12 cellular contexts compared by ENCODE assay signal in the genomic region with DNA sequence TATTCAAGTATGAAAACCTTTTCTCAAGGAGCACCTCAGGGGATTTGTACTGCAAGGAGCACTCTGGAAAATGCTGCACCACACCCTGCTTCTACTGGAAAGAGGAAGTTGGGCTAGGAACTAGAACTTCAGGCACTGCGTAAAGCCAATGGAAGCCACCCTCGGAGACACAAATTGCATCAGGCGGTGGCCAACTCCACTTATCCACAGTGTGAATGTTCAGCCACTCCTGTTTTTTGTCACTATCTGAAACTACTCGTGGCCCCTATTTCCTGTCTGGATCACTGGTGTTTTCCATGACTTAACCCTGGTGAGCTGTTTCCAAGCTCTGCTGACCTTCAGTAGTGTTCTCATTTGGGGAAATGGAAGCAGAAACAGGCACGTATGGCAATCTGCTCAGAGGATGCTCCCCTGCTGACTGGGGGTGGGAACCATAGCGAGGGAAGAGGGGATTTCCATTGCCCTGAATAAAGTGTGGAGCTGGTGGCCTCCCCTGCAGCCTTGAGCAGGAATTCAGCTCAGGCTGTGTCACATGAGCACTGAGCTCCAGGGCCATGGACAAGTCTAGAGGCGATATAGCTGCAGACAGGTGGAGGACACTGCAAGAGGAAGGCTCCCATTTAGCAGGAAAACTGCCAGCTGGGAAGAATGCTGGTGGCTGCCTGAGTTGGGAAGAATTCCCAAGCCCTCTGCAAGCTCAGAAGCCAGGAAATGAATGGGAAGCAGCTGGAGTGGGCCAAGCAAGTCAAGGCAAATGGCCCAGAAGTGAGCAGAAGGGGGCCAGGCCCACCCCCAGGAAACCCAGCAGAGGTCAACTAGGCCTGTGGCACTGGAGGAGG. TPM values are rescaled to one million over a fixed set of nuclear protein-coding genes. Genes with fewer than 3 reads are reported as not detected.
DNase-seq lines count a peak whose midpoint lies in the region; ATAC-seq, FAIRE-seq and TF ChIP-seq lines count a peak whose summit lies in the region.
"Had no signal": no experiment of that assay in that cellular context is flagged by ENCODE, and none has a peak within 500 bp of the region (broad histone marks: within the 10 kb centered on the region; RNA-seq: fewer than 3 reads in every experiment).

No MANE protein-coding gene starts in this region.

- ATAC-seq in Right ventricle myocardium inferior (peak; percentile 90), GM18511 (IDR thresholded peaks at IDR 0.05; ENCODE audit: unreplicated experiment) (no peak), GM21737 (IDR thresholded peaks at IDR 0.05; ENCODE audit: unreplicated experiment) (no peak), GM18517 (IDR thresholded peaks at IDR 0.05; ENCODE audit: unreplicated experiment) (no peak)

- no peaks in the 10 kb centered on the region for H3K36me3 ChIP-seq in adrenal gland (replicated peaks in 1 of 2)
- H3K36me3 ChIP-seq: SJSA1, tibial nerve had no signal

- DNase-seq in Right ventricle myocardium inferior (ENCODE audit: missing footprints) (no peak), cardiac septum (ENCODE audit: low spot score) (no peak), adrenal gland (peak in 4 of 7 donors; percentile 7 to 52 (median 31)), left kidney (ENCODE audit: low read depth, low spot score) (peak; percentile 12), urothelium cell line (ENCODE audit: low spot score) (no peak)
- DNase-seq: effector memory CD4-positive, alpha-beta T cell had no signal

- H3K27ac ChIP-seq in adrenal gland, result peak overlapping the region in 2 of 5 donors; percentile 24 to 59
- H3K27ac ChIP-seq: SJSA1, tibial nerve had no signal

- no peak for TF ChIP-seq POLR2A in adrenal gland (IDR thresholded peaks at IDR 0.05)

- H3K4me1 ChIP-seq in adrenal gland (replicated peaks in 1 of 2), result peaks cover 19 to 45% of the 10 kb centered on the region in 2 donors

- intact Hi-C loops in Right ventricle myocardium inferior (cut with DNase I) (no loop called here), cardiac septum (cut with DNase I) (no loop called here), adrenal gland (cut with DNase I) (no loop called here)

- H3K4me3 ChIP-seq in adrenal gland, result no peak overlapping the region
- H3K4me3 ChIP-seq: SJSA1, tibial nerve had no signal

- no peaks in the 10 kb centered on the region for H3K9me3 ChIP-seq in adrenal gland (replicated peaks in 1 of 3)
- H3K9me3 ChIP-seq: SJSA1, tibial nerve had no signal

- TF ChIP-seq CTCF in adrenal gland (IDR thresholded peaks at IDR 0.05), result no peak

- no peaks in the 10 kb centered on the region for H3K27me3 ChIP-seq in adrenal gland
- H3K27me3 ChIP-seq: SJSA1, tibial nerve had no signal

- 27 to 38% (median 35%) methylated on average over 7 of the region's 7 CpGs for WGBS in adrenal gland, 4 donors

- FAIRE-seq in urothelium cell line (lab: Jason Lieb, UNC), result no peak
- FAIRE-seq: GM18507 had no signal

RNA-seq across cellular contexts. Expression of gene RAP1B, which starts 50.5 kb away (rescaled TPM):
- total RNA-seq in Right ventricle myocardium inferior (51.8 TPM), cardiac septum (48.6 TPM), adrenal gland (100 to 1,000 TPM; 113 to 302 (median 168) TPM)
- 100 to 1,000 TPM in 1 of 3 donors, 10 to 100 TPM in 2; 74.6 to 264 (median 80.3) TPM for polyA plus RNA-seq in adrenal gland

Comparison
In these comparisons a context has a peak if more than half of its experiments do, and no peak if none do; other contexts are left out.
1. DNase-seq: peak in adrenal gland (4 of 7) and left kidney (single experiment); none in Right ventricle myocardium inferior (single experiment), cardiac septum (single experiment) and urothelium cell line (single experiment).